In genomic region chrX:110317079-110317819, GRCh38 we compare ENCODE assay signal across 8 cellular contexts. TPM values are rescaled to one million over a fixed set of nuclear protein-coding genes. Genes with fewer than 3 reads are reported as not detected.
DNase-seq lines count a peak whose midpoint lies in the region; ATAC-seq and TF ChIP-seq lines count a peak whose summit lies in the region.

No MANE protein-coding gene starts in this region.

- CTCF ChIA-PET in BJ (lab: Yijun Ruan, JAX) = interaction anchor here (0.7 to 3.1 kb wide), 6 partner anchors 91 to 156 kb away, joined by 3 to 19 read pairs (median 4); no protein-coding TSS in a partner anchor

- POLR2A ChIA-PET in BJ (lab: Charles Lee) = interaction anchor here (1.1 kb wide), 1 partner anchor 112 kb away, joined by 3 read pairs; no protein-coding TSS in a partner anchor

- no peak for DNase-seq in BJ (ENCODE audit: low read depth)
- DNase-seq in activated CD4-positive, alpha-beta T cell treated with anti-CD3 and anti-CD28 coated beads for 1 hour = peak; percentile 8
- DNase-seq in cortex of kidney (lab: John Stamatoyannopoulos, UW) = peak; percentile 4
- DNase-seq in lung microvascular endothelial cell (ENCODE audit: low read depth in 2 of 2) = peak; percentile 6
- DNase-seq in stimulated activated CD8-positive, alpha-beta memory T cell treated with anti-CD3 and anti-CD28 coated beads, Interleukin-2, amount 100 ng/mL, for 48 hours (ENCODE audit: low read depth in 2 of 2) = peak; percentile 4 to 17
- DNase-seq in NCI-H2196 (lab: John Stamatoyannopoulos, UW; ENCODE audit: unreplicated experiment) = no peak

- peak overlapping the region; percentile 61 for H3K4me3 ChIP-seq in BJ (ENCODE audit: low read depth, low read length)

- H3K36me3 ChIP-seq in BJ (ENCODE audit: control insufficient read depth, insufficient read depth, low read length) = no peaks in the 10 kb centered on the region

- H3K27me3 ChIP-seq in BJ (ENCODE audit: control insufficient read depth, insufficient read depth, low read length) = no peaks in the 10 kb centered on the region

- no peak for TF ChIP-seq CTCF in BJ (IDR thresholded peaks at IDR 0.05; ENCODE audit: insufficient read depth, low read depth, low read length)

- ATAC-seq in GM19351 (IDR thresholded peaks at IDR 0.05; ENCODE audit: unreplicated experiment) (peak; percentile 17), HG03520 (IDR thresholded peaks at IDR 0.05; ENCODE audit: unreplicated experiment) (peak; percentile 25)

RNA-seq across cellular contexts. Expression of gene AMMECR1, which starts 0.6 kb away (rescaled TPM):
- 7.3 and 9.1 TPM in 2 replicates for polyA plus RNA-seq in BJ (2011; rRNA removed)
- polyA minus RNA-seq in BJ (2011; rRNA and poly(A)+ RNA removed) = 9.5 and 14.5 TPM in 2 replicates
- total RNA-seq in lung microvascular endothelial cell = 2.2 and 3.5 TPM in 2 replicates

RNA-seq across cellular contexts. Expression of gene RTL9, which starts 41.4 kb away (rescaled TPM):
- 0.16 and 0.18 TPM in 2 replicates for polyA plus RNA-seq in BJ (2011; rRNA removed)
- 0.24 and 0.41 TPM in 2 replicates for polyA minus RNA-seq in BJ (2011; rRNA and poly(A)+ RNA removed)
- not detected in 2 replicates for total RNA-seq in lung microvascular endothelial cell

Comparison
In these comparisons a context has a peak if more than half of its experiments do, and no peak if none do; other contexts are left out.
1. DNase-seq: peak in activated CD4-positive, alpha-beta T cell treated with anti-CD3 and anti-CD28 coated beads for 1 hour (single experiment), cortex of kidney (single experiment), lung microvascular endothelial cell (2 of 2) and stimulated activated CD8-positive, alpha-beta memory T cell treated with anti-CD3 and anti-CD28 coated beads, Interleukin-2, amount 100 ng/mL, for 48 hours (2 of 2); none in BJ (single experiment) and NCI-H2196 (single experiment).